8 cellular contexts compared by ENCODE assay signal in the genomic region with DNA sequence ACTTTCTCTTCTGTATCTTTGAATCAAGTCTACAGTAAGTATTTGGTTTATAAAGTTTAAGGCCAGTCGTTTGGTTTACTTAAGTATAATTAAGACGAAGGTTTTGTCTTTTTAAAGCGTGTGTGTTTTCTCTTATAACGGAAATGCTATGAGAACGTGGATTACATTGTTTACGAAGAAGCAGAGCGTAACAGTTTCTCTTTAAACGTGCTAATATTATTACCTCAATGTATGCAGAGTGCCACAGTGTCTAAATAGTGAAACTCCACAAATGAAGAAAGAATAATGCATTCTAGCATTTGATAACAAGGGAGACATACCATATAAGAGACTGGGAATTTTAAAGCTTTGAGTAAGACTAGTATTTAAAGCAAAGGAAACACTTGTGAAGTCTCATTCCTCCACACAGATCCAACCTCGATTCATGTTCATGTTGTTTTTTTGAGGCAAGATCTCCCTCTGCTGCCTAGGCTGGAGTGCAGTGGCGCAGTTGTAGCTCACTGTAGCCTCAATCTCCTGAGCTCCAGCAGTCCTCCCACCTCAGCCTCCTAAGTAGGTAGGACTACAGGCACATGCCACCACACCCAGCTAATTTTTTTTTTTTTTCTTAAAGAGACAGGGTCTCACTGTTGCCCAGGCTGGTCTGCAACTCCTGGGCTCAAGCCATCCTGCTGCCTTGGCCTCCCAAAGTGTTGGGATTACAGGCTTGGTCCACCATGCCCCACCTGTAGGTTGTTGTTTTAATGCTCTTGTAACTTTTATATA. TPM values are rescaled to one million over a fixed set of nuclear protein-coding genes. Genes with fewer than 3 reads are reported as not detected.
DNase-seq lines count a peak whose midpoint lies in the region; ATAC-seq, FAIRE-seq and TF ChIP-seq lines count a peak whose summit lies in the region.

No MANE protein-coding gene starts in this region.

- H3K4me1 ChIP-seq in esophagus squamous epithelium (peaks cover 11 to 25% (median 14%) of the 10 kb centered on the region in 3 donors), pancreas (peaks cover 0 to 11% (median 6%) of the 10 kb centered on the region in 3 donors)

- no peaks in the 10 kb centered on the region for H3K9me3 ChIP-seq in MG63
- H3K9me3 ChIP-seq in esophagus squamous epithelium, result no peaks in the 10 kb centered on the region
- H3K9me3 ChIP-seq in pancreas, result no peaks in the 10 kb centered on the region

- H3K27me3 ChIP-seq in MG63 (no peaks in the 10 kb centered on the region), esophagus squamous epithelium (no peaks in the 10 kb centered on the region), pancreas (no peaks in the 10 kb centered on the region)

- no peak for TF ChIP-seq POLR2A in esophagus squamous epithelium (IDR thresholded peaks at IDR 0.05)

- no peak for FAIRE-seq in pancreas (lab: Jason Lieb, UNC)

- peak overlapping the region; percentile 93 to 98 (median 96) for H3K27ac ChIP-seq in esophagus squamous epithelium
- H3K27ac ChIP-seq in pancreas, result peak overlapping the region in 2 of 4 donors; percentile 64 to 73

- ATAC-seq in pancreas (peak in 1 of 4 donors; percentile 9), HG03457 (IDR thresholded peaks at IDR 0.05; ENCODE audit: unreplicated experiment) (no peak), GM19455 (IDR thresholded peaks at IDR 0.05; ENCODE audit: unreplicated experiment) (no peak)

- TF ChIP-seq CTCF in esophagus squamous epithelium (IDR thresholded peaks at IDR 0.05) (peak in 4 of 6 experiments; percentile 10 to 20 (median 14)), pancreas (IDR thresholded peaks at IDR 0.05) (no peak)

- 2 to 4% methylated on average over 10 of the region's 10 CpGs for WGBS in esophagus squamous epithelium, 2 donors
- WGBS in pancreas, 2 donors, result 9 to 11% methylated on average over 10 of the region's 10 CpGs

- DNase-seq in GDM1 (lab: John Stamatoyannopoulos, UW) (peak; percentile 24), MG63 (peak; percentile 25), esophagus squamous epithelium (lab: John Stamatoyannopoulos, UW) (no peak), pancreas (peak in 2 of 6 donors; percentile 21 to 35), OCI-M2 (lab: John Stamatoyannopoulos, UW; ENCODE audit: unreplicated experiment) (no peak)
- peak; percentile 14 to 40 for DNase-seq in activated CD4-positive, alpha-beta T cell treated with anti-CD3 and anti-CD28 coated beads, Interleukin-2, amount 50 U/mL, for 48 hours

- H3K36me3 ChIP-seq in MG63 (peaks cover 2% of the 10 kb centered on the region; the same call in 1 of the 2 replicates), esophagus squamous epithelium (peaks cover 0 to 4% (median 0%) of the 10 kb centered on the region in 3 donors), pancreas (no peaks in the 10 kb centered on the region)

- intact Hi-C loops in esophagus squamous epithelium (cut with DNase I), result no loop called here
- intact Hi-C loops in pancreas (cut with DNase I), result no loop called here

- H3K4me3 ChIP-seq in MG63, result peak overlapping the region; percentile 73
- H3K4me3 ChIP-seq in esophagus squamous epithelium, result peak overlapping the region; percentile 60 to 80 (median 77)
- H3K4me3 ChIP-seq in pancreas, result peak overlapping the region; percentile 31 to 67 (median 54)

RNA-seq across cellular contexts. Expression of a gene that starts 1.6 kb away (rescaled TPM):
- total RNA-seq in MG63 (2014; rRNA removed; shearing (Covaris generic); ENCODE audit: low replicate concordance), result 2.4 and 3.9 TPM in 2 replicates
- total RNA-seq in esophagus squamous epithelium (1 to 10 TPM; 5.2 to 6.1 (median 5.6) TPM), pancreas (1 to 10 TPM; 3.7 to 6.6 (median 3.9) TPM)
- 1 to 10 TPM; 3.2 to 4.1 TPM for polyA plus RNA-seq in pancreas

RNA-seq across cellular contexts. Expression of a gene that starts 47.3 kb away (rescaled TPM):
- total RNA-seq in MG63 (2014; rRNA removed; shearing (Covaris generic); ENCODE audit: low replicate concordance), result 35.8 and 43.3 TPM in 2 replicates
- total RNA-seq in esophagus squamous epithelium (100 to 1,000 TPM; 119 to 226 (median 150) TPM), pancreas (10 to 100 TPM; 35.7 to 49.4 (median 46.1) TPM)
- polyA plus RNA-seq in pancreas, result 10 to 100 TPM; 20.6 to 28.4 TPM

Comparison
In these comparisons a context has a peak if more than half of its experiments do, and no peak if none do; other contexts are left out.
1. DNase-seq: peak in GDM1 (single experiment), MG63 (single experiment) and activated CD4-positive, alpha-beta T cell treated with anti-CD3 and anti-CD28 coated beads, Interleukin-2, amount 50 U/mL, for 48 hours (2 of 2); none in esophagus squamous epithelium (single experiment) and OCI-M2 (single experiment).
2. CTCF ChIP-seq: peak in esophagus squamous epithelium (4 of 6); none in pancreas (0 of 4).
3. Peak in every context shown above with its lines, with median percentiles within 50 percentile points of each other: H3K4me3 ChIP-seq.